In the genomic region with DNA sequence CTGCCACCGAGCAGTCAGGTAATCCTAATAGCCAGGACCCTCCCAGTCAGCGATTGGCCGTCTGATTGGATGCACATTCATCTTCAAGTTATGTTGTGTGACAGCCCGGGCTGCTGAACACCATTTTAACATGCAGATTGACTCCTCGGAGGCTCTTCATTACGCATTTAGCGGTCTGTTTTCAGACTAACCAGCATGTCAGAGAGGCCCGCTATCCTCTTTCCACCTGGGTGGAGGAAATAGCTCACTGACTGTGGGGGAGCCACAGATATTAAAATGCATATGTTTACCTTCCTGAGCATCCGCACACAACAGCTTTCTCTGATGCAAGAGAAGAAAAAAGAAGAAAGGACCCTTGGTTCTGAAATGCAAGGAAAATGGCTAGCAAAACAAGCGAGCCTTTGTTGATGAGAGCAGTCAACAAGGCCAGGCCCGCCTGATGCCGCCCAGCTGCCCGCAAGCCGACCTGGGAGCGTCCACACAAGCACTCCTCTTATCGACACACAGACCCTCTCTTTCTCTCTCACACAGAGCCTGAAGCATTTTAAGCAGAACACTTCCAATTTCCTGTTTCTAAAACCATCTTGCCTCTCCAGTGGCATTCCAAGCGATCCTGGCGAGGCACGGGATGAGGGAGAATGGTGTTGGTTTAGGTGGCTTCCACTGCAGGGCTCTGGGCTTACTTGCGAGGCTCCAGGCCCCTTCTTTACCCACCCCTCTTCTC, we compare ENCODE assay signal across 1 cellular context.
TF ChIP-seq lines count a peak whose summit lies in the region.

No MANE protein-coding gene starts in this region.

TF ChIP-seq in HepG2, 621 proteins besides CTCF, POLR2A, EP300 and RAD21 (continued from another document):
- TF ChIP-seq, protein P1, sequence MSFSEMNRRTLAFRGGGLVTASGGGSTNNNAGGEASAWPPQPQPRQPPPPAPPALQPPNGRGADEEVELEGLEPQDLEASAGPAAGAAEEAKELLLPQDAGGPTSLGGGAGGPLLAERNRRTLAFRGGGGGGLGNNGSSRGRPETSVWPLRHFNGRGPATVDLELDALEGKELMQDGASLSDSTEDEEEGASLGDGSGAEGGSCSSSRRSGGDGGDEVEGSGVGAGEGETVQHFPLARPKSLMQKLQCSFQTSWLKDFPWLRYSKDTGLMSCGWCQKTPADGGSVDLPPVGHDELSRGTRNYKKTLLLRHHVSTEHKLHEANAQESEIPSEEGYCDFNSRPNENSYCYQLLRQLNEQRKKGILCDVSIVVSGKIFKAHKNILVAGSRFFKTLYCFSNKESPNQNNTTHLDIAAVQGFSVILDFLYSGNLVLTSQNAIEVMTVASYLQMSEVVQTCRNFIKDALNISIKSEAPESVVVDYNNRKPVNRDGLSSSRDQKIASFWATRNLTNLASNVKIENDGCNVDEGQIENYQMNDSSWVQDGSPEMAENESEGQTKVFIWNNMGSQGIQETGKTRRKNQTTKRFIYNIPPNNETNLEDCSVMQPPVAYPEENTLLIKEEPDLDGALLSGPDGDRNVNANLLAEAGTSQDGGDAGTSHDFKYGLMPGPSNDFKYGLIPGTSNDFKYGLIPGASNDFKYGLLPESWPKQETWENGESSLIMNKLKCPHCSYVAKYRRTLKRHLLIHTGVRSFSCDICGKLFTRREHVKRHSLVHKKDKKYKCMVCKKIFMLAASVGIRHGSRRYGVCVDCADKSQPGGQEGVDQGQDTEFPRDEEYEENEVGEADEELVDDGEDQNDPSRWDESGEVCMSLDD (CRISPR knock-in tag; IDR thresholded peaks at IDR 0.05; ENCODE audit: borderline replicate concordance): no peak
- TF ChIP-seq ZNF883 (CRISPR knock-in tag; IDR thresholded peaks at IDR 0.05; ENCODE audit: not compliant biosample characterization): no peak
- TF ChIP-seq BCLAF1 (IDR thresholded peaks at IDR 0.05): no peak
- TF ChIP-seq, protein P2, sequence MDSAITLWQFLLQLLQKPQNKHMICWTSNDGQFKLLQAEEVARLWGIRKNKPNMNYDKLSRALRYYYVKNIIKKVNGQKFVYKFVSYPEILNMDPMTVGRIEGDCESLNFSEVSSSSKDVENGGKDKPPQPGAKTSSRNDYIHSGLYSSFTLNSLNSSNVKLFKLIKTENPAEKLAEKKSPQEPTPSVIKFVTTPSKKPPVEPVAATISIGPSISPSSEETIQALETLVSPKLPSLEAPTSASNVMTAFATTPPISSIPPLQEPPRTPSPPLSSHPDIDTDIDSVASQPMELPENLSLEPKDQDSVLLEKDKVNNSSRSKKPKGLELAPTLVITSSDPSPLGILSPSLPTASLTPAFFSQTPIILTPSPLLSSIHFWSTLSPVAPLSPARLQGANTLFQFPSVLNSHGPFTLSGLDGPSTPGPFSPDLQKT (CRISPR knock-in tag; IDR thresholded peaks at IDR 0.05; ENCODE audit: borderline replicate concordance): no peak
- TF ChIP-seq, protein P3, sequence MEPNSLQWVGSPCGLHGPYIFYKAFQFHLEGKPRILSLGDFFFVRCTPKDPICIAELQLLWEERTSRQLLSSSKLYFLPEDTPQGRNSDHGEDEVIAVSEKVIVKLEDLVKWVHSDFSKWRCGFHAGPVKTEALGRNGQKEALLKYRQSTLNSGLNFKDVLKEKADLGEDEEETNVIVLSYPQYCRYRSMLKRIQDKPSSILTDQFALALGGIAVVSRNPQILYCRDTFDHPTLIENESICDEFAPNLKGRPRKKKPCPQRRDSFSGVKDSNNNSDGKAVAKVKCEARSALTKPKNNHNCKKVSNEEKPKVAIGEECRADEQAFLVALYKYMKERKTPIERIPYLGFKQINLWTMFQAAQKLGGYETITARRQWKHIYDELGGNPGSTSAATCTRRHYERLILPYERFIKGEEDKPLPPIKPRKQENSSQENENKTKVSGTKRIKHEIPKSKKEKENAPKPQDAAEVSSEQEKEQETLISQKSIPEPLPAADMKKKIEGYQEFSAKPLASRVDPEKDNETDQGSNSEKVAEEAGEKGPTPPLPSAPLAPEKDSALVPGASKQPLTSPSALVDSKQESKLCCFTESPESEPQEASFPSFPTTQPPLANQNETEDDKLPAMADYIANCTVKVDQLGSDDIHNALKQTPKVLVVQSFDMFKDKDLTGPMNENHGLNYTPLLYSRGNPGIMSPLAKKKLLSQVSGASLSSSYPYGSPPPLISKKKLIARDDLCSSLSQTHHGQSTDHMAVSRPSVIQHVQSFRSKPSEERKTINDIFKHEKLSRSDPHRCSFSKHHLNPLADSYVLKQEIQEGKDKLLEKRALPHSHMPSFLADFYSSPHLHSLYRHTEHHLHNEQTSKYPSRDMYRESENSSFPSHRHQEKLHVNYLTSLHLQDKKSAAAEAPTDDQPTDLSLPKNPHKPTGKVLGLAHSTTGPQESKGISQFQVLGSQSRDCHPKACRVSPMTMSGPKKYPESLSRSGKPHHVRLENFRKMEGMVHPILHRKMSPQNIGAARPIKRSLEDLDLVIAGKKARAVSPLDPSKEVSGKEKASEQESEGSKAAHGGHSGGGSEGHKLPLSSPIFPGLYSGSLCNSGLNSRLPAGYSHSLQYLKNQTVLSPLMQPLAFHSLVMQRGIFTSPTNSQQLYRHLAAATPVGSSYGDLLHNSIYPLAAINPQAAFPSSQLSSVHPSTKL (CRISPR knock-in tag; IDR thresholded peaks at IDR 0.05): peak; percentile 10; the same call in 1 of the 2 replicates
- 0 out of 2 replicates have a peak, but pooled peaks have one; percentile 22 for TF ChIP-seq FOXA3 (CRISPR knock-in tag; IDR thresholded peaks at IDR 0.05)
- TF ChIP-seq ZBTB20 (CRISPR knock-in tag; IDR thresholded peaks at IDR 0.05; ENCODE audit: borderline replicate concordance, low read depth): no peak
- TF ChIP-seq ZFP82 (CRISPR knock-in tag; IDR thresholded peaks at IDR 0.05; ENCODE audit: borderline replicate concordance): no peak
- no peak for TF ChIP-seq HCFC1 (IDR thresholded peaks at IDR 0.05; ENCODE audit: low read depth, low read length)
- TF ChIP-seq ZNF687 (CRISPR knock-in tag; IDR thresholded peaks at IDR 0.05): 0 out of 2 replicates have a peak, but pooled peaks have one; percentile 15
- TF ChIP-seq SOX5 (CRISPR knock-in tag; IDR thresholded peaks at IDR 0.05; ENCODE audit: borderline replicate concordance): peak; percentile 16; the same call in 1 of the 2 replicates
